In the genomic region with DNA sequence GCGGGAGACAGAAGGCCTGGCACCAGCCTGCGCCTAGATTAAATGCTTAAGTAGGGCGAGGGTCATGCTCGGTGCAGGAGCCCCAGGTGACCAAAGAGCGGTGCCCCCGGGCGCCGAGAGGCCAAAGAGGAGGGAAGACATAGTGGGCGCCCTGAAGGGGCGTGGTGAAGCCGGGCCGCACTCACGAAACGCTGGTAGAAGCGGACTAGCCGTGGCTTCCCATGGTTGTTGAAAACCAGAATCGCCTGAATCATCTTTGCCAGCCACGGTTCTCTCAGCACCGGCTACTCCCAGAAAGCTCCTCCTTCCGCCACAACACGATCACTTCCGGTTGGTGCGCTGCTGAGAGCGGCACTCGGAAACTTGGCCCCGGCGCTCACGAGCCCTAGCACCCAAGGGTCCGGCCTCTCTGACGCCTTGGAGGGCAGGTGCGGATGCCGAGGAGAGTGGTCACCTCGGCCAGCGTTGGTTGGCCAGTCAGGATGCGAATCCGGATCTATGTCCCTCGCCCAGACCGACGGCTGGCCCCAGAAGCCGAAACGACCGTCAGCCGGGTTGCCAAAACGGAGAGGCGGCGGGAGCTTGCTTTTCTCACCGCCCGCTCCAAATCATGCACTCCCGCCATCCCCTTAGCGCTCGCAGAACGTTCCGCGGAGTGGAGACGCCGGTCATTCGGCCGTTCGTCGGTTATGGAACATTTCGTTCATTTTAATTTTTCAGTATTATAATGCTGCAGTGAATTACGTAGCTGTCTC, we compare ENCODE assay signal across 8 cellular contexts. TPM values are rescaled to one million over a fixed set of nuclear protein-coding genes. Genes with fewer than 3 reads are reported as not detected.
DNase-seq lines count a peak whose midpoint lies in the region; ATAC-seq and TF ChIP-seq lines count a peak whose summit lies in the region.

A gene (minus strand): TSS at position 299 of the 755 bp plus-strand sequence. CDS start 45 bp downstream, at position 254.

- no peaks in the 10 kb centered on the region for H3K9me1 ChIP-seq in IMR-90 (ENCODE audit: insufficient read depth, low read length)

- TF ChIP-seq EP300 in esophagus muscularis mucosa (IDR thresholded peaks at IDR 0.05) = no peak

- peaks cover 10 to 25% of the 10 kb centered on the region in 2 experiments; a peak in 3 of 4 replicates for H3K79me1 ChIP-seq in IMR-90 (ENCODE audit: low read depth in 1 of 2, low read length in 2 of 2)

- no peak for TF ChIP-seq CTCF in IMR-90 (conservative IDR thresholded peaks at IDR 0.05; ENCODE audit: low read depth, low read length)
- peak in 2 of 3 experiments; percentile 7 to 22 for TF ChIP-seq CTCF in esophagus muscularis mucosa (IDR thresholded peaks at IDR 0.05)

- peaks cover 38% of the 10 kb centered on the region for H3K4me1 Mint-ChIP-seq in activated T-cell treated with anti-CD3 and anti-CD28 coated beads, Interleukin-2, amount 50 U/mL, for 4 hours (ENCODE audit: low read depth)

- H3K4me3 ChIP-seq in IMR-90 (ENCODE audit: insufficient read depth, low read depth, low read length) (peak within 1 kb of the TSS; percentile 77), esophagus muscularis mucosa (peak within 1 kb of the TSS; percentile 87 to 93 (median 90))

- peak within 1 kb of the TSS; percentile 92 for H3K23ac ChIP-seq in IMR-90 (ENCODE audit: low read depth, low read length)

- peak within 1 kb of the TSS; percentile 68 for H2BK5ac ChIP-seq in IMR-90 (ENCODE audit: low read depth, low read length, poor library complexity, severe bottlenecking)

- H3K9me3 Mint-ChIP-seq in activated T-cell treated with anti-CD3 and anti-CD28 coated beads, Interleukin-2, amount 50 U/mL, for 4 hours = no peaks in the 10 kb centered on the region

- H3K27me3 ChIP-seq in IMR-90 (ENCODE audit: control insufficient read depth, insufficient read depth, low read length) = no peaks in the 10 kb centered on the region
- no peaks in the 10 kb centered on the region for H3K27me3 ChIP-seq in esophagus muscularis mucosa

- dilution Hi-C loops in IMR-90 (cut with HindIII; ENCODE audit: low sequenced_read_pairs, unreplicated experiment) = no loop called here

- peak within 1 kb of the TSS; percentile 49 for H4K5ac ChIP-seq in IMR-90 (ENCODE audit: low read depth, low read length)

- POLR2A ChIA-PET in IMR-90 (lab: Charles Lee; ENCODE audit: unreplicated experiment) = interaction anchor here (0.5 to 0.9 kb wide), 3 partner anchors 19 to 79 kb away, joined by 3 to 8 read pairs (median 5); no protein-coding TSS in a partner anchor

- H4K20me1 ChIP-seq in IMR-90 (ENCODE audit: insufficient read depth, low read length) = no peaks in the 10 kb centered on the region

- peak within 1 kb of the TSS; percentile 93 for H3K14ac ChIP-seq in IMR-90 (replicated peaks; ENCODE audit: low read depth, low read length)

- H2BK120ac ChIP-seq in IMR-90 (ENCODE audit: low read depth, low read length) = peak within 1 kb of the TSS; percentile 51

- TF ChIP-seq POLR2A in IMR-90 (IDR thresholded peaks at IDR 0.05; ENCODE audit: low read depth, low read length) = peak; percentile 75; the same call in 1 of the 2 replicates
- peak; percentile 8 for TF ChIP-seq POLR2A in esophagus muscularis mucosa (IDR thresholded peaks at IDR 0.05; ENCODE audit: low read depth)

- ATAC-seq in GM21528 (IDR thresholded peaks at IDR 0.05; ENCODE audit: low FRiP score, unreplicated experiment) (peak; percentile 95), IMR-90 (ENCODE audit: low read depth) (peak; percentile 96)
- ATAC-seq in activated T-cell treated with anti-CD3 and anti-CD28 coated beads, Interleukin-2, amount 50 U/mL, for 4 hours = peak; percentile 88 to 89

- peak within 1 kb of the TSS; percentile 73 to 89 for H4K8ac ChIP-seq in IMR-90 (ENCODE audit: low read depth in 2 of 2, low read length in 2 of 2)

- in situ Hi-C loops in IMR-90 (cut with MboI; ENCODE audit: low sequenced_read_pairs) = loop anchor here (10.0 kb wide), 1 partner anchor 331 kb away; no protein-coding TSS in a partner anchor

- TF ChIP-seq RAD21 in IMR-90 (IDR thresholded peaks at IDR 0.05; ENCODE audit: low read length) = peak; percentile 30; the same call in 1 of the 2 replicates

- H4K91ac ChIP-seq in IMR-90 (ENCODE audit: insufficient read depth, low read depth, low read length) = peak within 1 kb of the TSS; percentile 62

- peak within 1 kb of the TSS; percentile 85 for H3K56ac ChIP-seq in IMR-90 (ENCODE audit: extremely low read depth, insufficient read depth, low read length)

- H2BK20ac ChIP-seq in IMR-90 (ENCODE audit: low read depth, low read length) = no peak within 1 kb of the TSS

- CTCF ChIA-PET in IMR-90 (lab: Yijun Ruan, JAX) = interaction anchor here (1.0 kb wide), 1 partner anchor 133 kb away, joined by 4 read pairs; no protein-coding TSS in a partner anchor

- whole genome bisulfite sequencing in IMR-90 (ENCODE audit: extremely low coverage in 2 of 2, insufficient read length in 1 of 2), 2 experiments = 1% methylated on average over 37 of the region's 62 CpGs; no CpG with 5 or more reads in 1 of the 2 experiments
- under 1% methylated on average over 50 of the region's 62 CpGs for WGBS in esophagus muscularis mucosa

- peak within 1 kb of the TSS; percentile 74 for H3K27ac ChIP-seq in IMR-90 (ENCODE audit: insufficient read depth, low read length)
- peak within 1 kb of the TSS; percentile 91 to 94 (median 92) for H3K27ac ChIP-seq in esophagus muscularis mucosa (replicated peaks in 1 of 4)

- no TSS peak for BruUV-seq in IMR-90 (replicated peaks; lab: Mats Ljungman, UMichigan)

- intact Hi-C loops in IMR-90 (cut with micrococcal nuclease) = loop anchor here (1.0 to 5.0 kb wide), 3 partner anchors 107 to 338 kb away; a partner anchor contains a TSS
- intact Hi-C loops in esophagus muscularis mucosa (cut with DNase I) = loop anchor here (5.0 kb wide), 1 partner anchor 178 kb away; no protein-coding TSS in a partner anchor

- H3K27me3 Mint-ChIP-seq in activated T-cell treated with anti-CD3 and anti-CD28 coated beads, Interleukin-2, amount 50 U/mL, for 4 hours (ENCODE audit: low read depth) = no peaks in the 10 kb centered on the region

- no peaks in the 10 kb centered on the region; the same call in 1 of the 2 replicates for H3K36me3 ChIP-seq in IMR-90 (ENCODE audit: control insufficient read depth, insufficient read depth, low read length)
- peaks cover 0 to 2% (median 1%) of the 10 kb centered on the region in 4 donors for H3K36me3 ChIP-seq in esophagus muscularis mucosa

- H3K4ac ChIP-seq in IMR-90 (ENCODE audit: low read depth, low read length) = peak within 1 kb of the TSS; percentile 88

- peak; percentile 95 for DNase-seq in DMS114 treated with DMSO at 0.1 percent for 48 hours (lab: John Stamatoyannopoulos, UW; ENCODE audit: unreplicated experiment)
- DNase-seq in IMR-90 = peak; percentile 94
- peak; percentile 83 for DNase-seq in activated T-cell treated with anti-CD3 and anti-CD28 coated beads, Interleukin-2, amount 50 U/mL, for 4 hours
- peak; percentile 98 for DNase-seq in esophagus muscularis mucosa (ENCODE audit: extremely low spot score)
- peak; percentile 97 for DNase-seq in myocyte (ENCODE audit: low read depth)
- DNase-seq in stimulated activated CD8-positive, alpha-beta memory T cell treated with anti-CD3 and anti-CD28 coated beads, Interleukin-7, amount 100 ng/mL, for 48 hours (ENCODE audit: extremely low read depth in 1 of 2, low read depth in 1 of 2) = peak; percentile 82 to 90

- peak within 1 kb of the TSS; percentile 98 for H2AFZ ChIP-seq in IMR-90 (replicated peaks; ENCODE audit: low read length, poor library complexity)

- H2BK15ac ChIP-seq in IMR-90 (ENCODE audit: low read depth, low read length) = no peak within 1 kb of the TSS

- no peak within 1 kb of the TSS for H3K18ac ChIP-seq in IMR-90 (ENCODE audit: low read depth, low read length)

- H3K4me2 ChIP-seq in IMR-90 (ENCODE audit: low read depth, low read length) = peak within 1 kb of the TSS; percentile 81

- H3K4me1 ChIP-seq in IMR-90 (ENCODE audit: control insufficient read depth, insufficient read depth, low read length) (no peaks in the 10 kb centered on the region), esophagus muscularis mucosa (peaks cover 14 to 28% (median 20%) of the 10 kb centered on the region in 4 donors)

- peaks cover 5% of the 10 kb centered on the region for H3K36me3 Mint-ChIP-seq in activated T-cell treated with anti-CD3 and anti-CD28 coated beads, Interleukin-2, amount 50 U/mL, for 4 hours (ENCODE audit: insufficient read depth)

- peak within 1 kb of the TSS; percentile 89 for H2AK9ac ChIP-seq in IMR-90 (replicated peaks; ENCODE audit: low read depth, low read length, poor library complexity)

- no peaks in the 10 kb centered on the region for H3K9me3 ChIP-seq in IMR-90 (ENCODE audit: control insufficient read depth, insufficient read depth, low read length)
- H3K9me3 ChIP-seq in esophagus muscularis mucosa = no peaks in the 10 kb centered on the region

- H3K9ac ChIP-seq in IMR-90 (ENCODE audit: low read depth, low read length) = peak within 1 kb of the TSS; percentile 88

- H2AK5ac ChIP-seq in IMR-90 (ENCODE audit: low read depth, low read length) = peak within 1 kb of the TSS; percentile 41; the same call in 1 of the 2 replicates

- peak within 1 kb of the TSS; percentile 98 for H3K4me3 Mint-ChIP-seq in activated T-cell treated with anti-CD3 and anti-CD28 coated beads, Interleukin-2, amount 50 U/mL, for 4 hours

TF ChIP-seq in IMR-90, 13 proteins besides CTCF, POLR2A, EP300 and RAD21 (continues in another document):
- TF ChIP-seq CHD1 (IDR thresholded peaks at IDR 0.05; ENCODE audit: low read depth, low read length) (peak; percentile 93; the same call in 1 of the 2 replicates), RCOR1 (IDR thresholded peaks at IDR 0.05; ENCODE audit: insufficient replicate concordance, low read length) (peak; percentile 97), MAFK (IDR thresholded peaks at IDR 0.05; ENCODE audit: low read depth, low read length) (no peak; the same call in 1 of the 2 replicates), NFE2L2 (IDR thresholded peaks at IDR 0.05; ENCODE audit: low read depth, low read length) (no peak; the same call in 1 of the 2 replicates)

TF ChIP-seq in PFSK-1, 5 proteins besides CTCF, POLR2A, EP300 and RAD21 (continues in another document):
- TF ChIP-seq SIN3A (IDR thresholded peaks at IDR 0.05; ENCODE audit: borderline replicate concordance, insufficient read depth, low read length) = peak; percentile 7; the same call in 1 of the 2 replicates
- TF ChIP-seq POLR2AphosphoS5 (IDR thresholded peaks at IDR 0.05; ENCODE audit: low read depth, low read length) = peak; percentile 89
- TF ChIP-seq FOXP2 (optimal IDR thresholded peaks at IDR 0.05; ENCODE audit: borderline replicate concordance, extremely low read depth, extremely low read length, insufficient read depth) = peak; percentile 98
- peak; percentile 99 for TF ChIP-seq TAF1 (IDR thresholded peaks at IDR 0.05; ENCODE audit: borderline replicate concordance, insufficient read depth, low read length)

RNA-seq across cellular contexts. Expression of the gene that starts here (rescaled TPM):
- total RNA-seq in IMR-90 (2012; rRNA removed) (34.1 and 44.4 TPM in 2 replicates), esophagus muscularis mucosa (10 to 100 TPM; 26.8 to 43.2 (median 37.3) TPM), myocyte (65.3 and 101 TPM in 2 replicates)
- polyA plus RNA-seq in IMR-90 (2012; rRNA removed) = 10.1 and 12.6 TPM in 2 replicates
- 5.4 and 8.9 TPM in 2 replicates for polyA plus RNA-seq in IMR-90 (2012; cell fraction: cytosol; rRNA removed)
- 6.6 and 14.6 TPM in 2 replicates for polyA plus RNA-seq in IMR-90 (2012; cell fraction: nucleus; rRNA removed; ENCODE audit: low replicate concordance)
- 20.5 TPM for polyA plus RNA-seq in PFSK-1 (2012; ENCODE audit: insufficient read length, low read depth)
- 10 to 100 TPM; 15.2 to 17.4 (median 17.1) TPM for total RNA-seq in activated T-cell treated with anti-CD3 and anti-CD28 coated beads, Interleukin-2, amount 50 U/mL, for 4 hours
- polyA plus RNA-seq in myocyte (2012) = 50.8 TPM

Comparison
In these comparisons a context has a peak if more than half of its experiments do, and no peak if none do; other contexts are left out.
1. Peak in every context shown above with its lines: DNase-seq, ATAC-seq, H3K4me3 ChIP-seq and H3K27ac ChIP-seq.